Comparison of ENCODE assay signal across 28 cellular contexts in genomic region chr1:51651552-51651942, GRCh38.
"Had no signal": no experiment of that assay in that cellular context is flagged by ENCODE, and none has a peak within 500 bp of the region (broad histone marks: within the 10 kb centered on the region; RNA-seq: fewer than 3 reads in every experiment).

No MANE protein-coding gene starts in this region.

- H3K27ac ChIP-seq: dorsolateral prefrontal cortex, gastroesophageal sphincter, heart right ventricle, left lung, neutrophil, parathyroid adenoma, skin epidermis, suprapubic skin had no signal

- H3K36me3 Mint-ChIP-seq: natural killer cell treated with Interleukin-12 subunit alpha and Interleukin-12 subunit beta and Interleukin-15 and Interleukin-18, amount 100 ng/mL, for 72 hours had no signal

- H2AFZ ChIP-seq: parathyroid adenoma had no signal

- H3K36me3 ChIP-seq: left lung, neutrophil, right atrium auricular region, suprapubic skin had no signal

- H3K27me3 ChIP-seq: dorsolateral prefrontal cortex, gastroesophageal sphincter, heart right ventricle, left lung, neutrophil, right atrium auricular region, suprapubic skin had no signal

- H3K27ac Mint-ChIP-seq: naive B cell; natural killer cell treated with Interleukin-12 subunit alpha and Interleukin-12 subunit beta and Interleukin-15 and Interleukin-18, amount 100 ng/mL, for 72 hours had no signal

- H3K9me3 Mint-ChIP-seq: mesothelial cell of epicardium; naive B cell; natural killer cell treated with Interleukin-12 subunit alpha and Interleukin-12 subunit beta and Interleukin-15 and Interleukin-18, amount 100 ng/mL, for 72 hours; neural crest cell; stimulated activated naive B cell treated with anti-CD40 and anti-IgM and Interleukin-4, amounts not matched to agents 10 μg/mL and 1 μg/mL and 100 μg/mL, for 72 hours; stimulated activated naive CD8-positive, alpha-beta T cell treated with anti-CD3 and anti-CD28 coated beads, Interleukin-15, amount 100 ng/mL, for 72 hours; type B pancreatic cell had no signal

- H3K4me3 ChIP-seq: dorsolateral prefrontal cortex, gastroesophageal sphincter, heart right ventricle, left lung, mucosa of descending colon, right atrium auricular region, skin epidermis, suprapubic skin had no signal

- H3K9me3 ChIP-seq: gastroesophageal sphincter, left lung, mucosa of descending colon, neutrophil, right atrium auricular region, suprapubic skin had no signal

- DNase-seq: cerebellar nuclear complex; dorsolateral prefrontal cortex; effector CD4-positive, alpha-beta T cell; foreskin fibroblast; heart right ventricle; hippocampal formation; left cardiac atrium; left lung; mesenchymal stem cell; mucosa of descending colon; naive B cell; stimulated activated CD4-positive, alpha-beta T cell treated with anti-CD3 and anti-CD28 coated beads, Interleukin-15, amount 100 ng/mL, for 24 hours; stimulated activated CD4-positive, alpha-beta T cell treated with anti-CD3 and anti-CD28 coated beads, Interleukin-2, amount 100 ng/mL, for 48 hours; stimulated activated naive B cell treated with anti-CD40 and anti-IgM and Interleukin-4, amounts not matched to agents 10 μg/mL and 1 μg/mL and 100 μg/mL, for 72 hours; stimulated activated naive CD8-positive, alpha-beta T cell treated with anti-CD3 and anti-CD28 coated beads, Interleukin-15, amount 100 ng/mL, for 72 hours had no signal

- H3K79me2 ChIP-seq: parathyroid adenoma had no signal

- FAIRE-seq: colon, islet of Langerhans had no signal

- H3K9ac ChIP-seq: parathyroid adenoma had no signal

- H3K27me3 Mint-ChIP-seq: naive B cell; natural killer cell treated with Interleukin-12 subunit alpha and Interleukin-12 subunit beta and Interleukin-15 and Interleukin-18, amount 100 ng/mL, for 72 hours; progenitor cell of endocrine pancreas; stimulated activated naive B cell treated with anti-CD40 and anti-IgM and Interleukin-4, amounts not matched to agents 10 μg/mL and 1 μg/mL and 100 μg/mL, for 72 hours; stimulated activated naive CD8-positive, alpha-beta T cell treated with anti-CD3 and anti-CD28 coated beads, Interleukin-15, amount 100 ng/mL, for 72 hours; type B pancreatic cell had no signal

- ATAC-seq: gastroesophageal sphincter; heart right ventricle; left cardiac atrium; left lung; mucosa of descending colon; natural killer cell treated with Interleukin-12 subunit alpha and Interleukin-12 subunit beta and Interleukin-15 and Interleukin-18, amount 100 ng/mL, for 72 hours; stimulated activated naive B cell treated with anti-CD40 and anti-IgM and Interleukin-4, amounts not matched to agents 10 μg/mL and 1 μg/mL and 100 μg/mL, for 72 hours; stimulated activated naive CD8-positive, alpha-beta T cell treated with anti-CD3 and anti-CD28 coated beads, Interleukin-15, amount 100 ng/mL, for 72 hours had no signal

- H3K4me3 Mint-ChIP-seq: mesothelial cell of epicardium; naive B cell; natural killer cell treated with Interleukin-12 subunit alpha and Interleukin-12 subunit beta and Interleukin-15 and Interleukin-18, amount 100 ng/mL, for 72 hours; neural crest cell; stimulated activated naive B cell treated with anti-CD40 and anti-IgM and Interleukin-4, amounts not matched to agents 10 μg/mL and 1 μg/mL and 100 μg/mL, for 72 hours; stimulated activated naive CD8-positive, alpha-beta T cell treated with anti-CD3 and anti-CD28 coated beads, Interleukin-15, amount 100 ng/mL, for 72 hours; type B pancreatic cell had no signal
